In the genomic region with DNA sequence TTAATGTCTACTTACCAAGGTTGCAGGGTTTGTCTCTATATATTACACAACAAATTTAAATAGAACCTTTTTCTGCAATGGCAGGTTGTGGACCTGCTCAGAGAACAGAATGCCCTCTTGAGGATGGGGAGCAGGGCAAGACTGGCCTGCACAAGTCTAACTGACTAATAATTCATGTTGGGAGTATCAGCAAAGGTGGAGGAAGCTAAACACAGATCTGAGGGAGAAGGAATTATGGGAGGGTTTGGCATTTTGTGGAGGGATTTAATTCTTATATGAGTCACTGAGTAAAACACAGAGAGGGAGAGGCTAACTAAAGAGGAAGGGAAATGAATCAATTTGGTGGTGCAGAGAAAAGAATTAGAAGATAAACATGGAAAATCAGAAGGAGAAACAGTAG, we compare ENCODE assay signal across 26 cellular contexts. TPM values are rescaled to one million over a fixed set of nuclear protein-coding genes. Genes with fewer than 3 reads are reported as not detected.
"Had no signal": no experiment of that assay in that cellular context is flagged by ENCODE, and none has a peak within 500 bp of the region (broad histone marks: within the 10 kb centered on the region; RNA-seq: fewer than 3 reads in every experiment).

No MANE protein-coding gene starts in this region.

- ATAC-seq: heart left ventricle; mucosa of descending colon; naive thymus-derived CD8-positive, alpha-beta T cell; sciatic nerve had no signal

- H3K27ac ChIP-seq: coronary artery, heart left ventricle, neutrophil, stomach had no signal

- H3K27me3 ChIP-seq: neutrophil, stomach had no signal

- H3K4me3 ChIP-seq: coronary artery, heart left ventricle, mucosa of descending colon, stomach had no signal

- FAIRE-seq: endothelial cell of umbilical vein, frontal cortex had no signal

- DNase-seq: effector CD4-positive, alpha-beta T cell; endodermal cell; heart left ventricle; hippocampal formation; kidney glomerular epithelial cell; mucosa of descending colon; naive thymus-derived CD8-positive, alpha-beta T cell; posterior cingulate gyrus; stimulated activated CD4-positive, alpha-beta T cell treated with anti-CD3 and anti-CD28 coated beads, Interleukin-2, amount 100 ng/mL, for 24 hours; stimulated activated CD4-positive, alpha-beta T cell treated with anti-CD3 and anti-CD28 coated beads, Interleukin-4, amount 100 ng/mL, for 4 hours; stimulated activated naive CD4-positive, alpha-beta T cell; stomach; trophoblast cell had no signal

- H3K36me3 ChIP-seq: heart left ventricle, neutrophil, stomach had no signal

- H3K9me3 ChIP-seq: heart left ventricle, mucosa of descending colon, neutrophil had no signal

- H3K4me1 ChIP-seq: heart left ventricle, stomach had no signal

RNA-seq across cellular contexts. Expression of gene CLDN17, which starts 40.0 kb away (rescaled TPM):
- total RNA-seq: chondrocyte; dermis microvascular lymphatic vessel endothelial cell; endodermal cell; endothelial cell of umbilical vein; frontal cortex; glomerular endothelial cell; heart left ventricle; liver; mucosa of descending colon; naive thymus-derived CD8-positive, alpha-beta T cell; osteoblast; pulmonary artery endothelial cell; sciatic nerve; skeletal muscle tissue; stomach; urinary bladder had no signal
